1 cellular context compared by ENCODE assay signal in the genomic region with DNA sequence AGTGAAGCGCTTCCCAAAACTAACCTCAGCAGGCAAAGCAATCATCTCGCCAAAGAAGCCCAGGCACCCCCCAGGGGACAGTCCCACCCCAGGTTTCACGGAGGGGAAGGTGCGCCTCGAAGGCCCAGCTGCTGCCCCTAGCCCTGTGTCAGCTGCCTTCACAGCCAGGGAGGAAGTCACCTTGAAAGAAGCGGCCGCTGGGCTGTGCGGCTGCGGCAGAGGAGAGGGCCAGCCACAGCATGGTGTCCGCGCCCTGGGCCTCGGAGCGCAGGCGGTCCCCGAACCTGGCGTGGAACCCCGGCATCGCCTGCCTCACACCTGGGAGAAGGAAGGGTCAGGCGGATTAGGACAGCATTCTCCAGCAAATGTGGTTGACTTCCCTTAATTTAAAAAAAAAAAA.
A peak's percentile ranks its signal among the peaks of the same experiment; 100 is the strongest.
TF ChIP-seq lines count a peak whose summit lies in the region.

No MANE protein-coding gene starts in this region.

TF ChIP-seq in K562, 482 proteins besides CTCF, POLR2A, EP300 and RAD21 (continued from another document):
- TF ChIP-seq, protein P1, sequence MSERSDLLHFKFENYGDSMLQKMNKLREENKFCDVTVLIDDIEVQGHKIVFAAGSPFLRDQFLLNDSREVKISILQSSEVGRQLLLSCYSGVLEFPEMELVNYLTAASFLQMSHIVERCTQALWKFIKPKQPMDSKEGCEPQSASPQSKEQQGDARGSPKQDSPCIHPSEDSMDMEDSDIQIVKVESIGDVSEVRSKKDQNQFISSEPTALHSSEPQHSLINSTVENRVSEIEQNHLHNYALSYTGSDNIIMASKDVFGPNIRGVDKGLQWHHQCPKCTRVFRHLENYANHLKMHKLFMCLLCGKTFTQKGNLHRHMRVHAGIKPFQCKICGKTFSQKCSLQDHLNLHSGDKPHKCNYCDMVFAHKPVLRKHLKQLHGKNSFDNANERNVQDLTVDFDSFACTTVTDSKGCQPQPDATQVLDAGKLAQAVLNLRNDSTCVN (CRISPR knock-in tag; IDR thresholded peaks at IDR 0.05) = no peak
- TF ChIP-seq ARID2 (IDR thresholded peaks at IDR 0.05) (no peak), ASH1L (IDR thresholded peaks at IDR 0.05; ENCODE audit: borderline replicate concordance, low read depth, partially characterized antibody) (no peak), NUFIP1 (IDR thresholded peaks at IDR 0.05; ENCODE audit: partially characterized antibody) (no peak), RBM22 (IDR thresholded peaks at IDR 0.05; ENCODE audit: low read depth, low read length, poor library complexity, severe bottlenecking) (peak; percentile 9)
- TF ChIP-seq, protein P2, sequence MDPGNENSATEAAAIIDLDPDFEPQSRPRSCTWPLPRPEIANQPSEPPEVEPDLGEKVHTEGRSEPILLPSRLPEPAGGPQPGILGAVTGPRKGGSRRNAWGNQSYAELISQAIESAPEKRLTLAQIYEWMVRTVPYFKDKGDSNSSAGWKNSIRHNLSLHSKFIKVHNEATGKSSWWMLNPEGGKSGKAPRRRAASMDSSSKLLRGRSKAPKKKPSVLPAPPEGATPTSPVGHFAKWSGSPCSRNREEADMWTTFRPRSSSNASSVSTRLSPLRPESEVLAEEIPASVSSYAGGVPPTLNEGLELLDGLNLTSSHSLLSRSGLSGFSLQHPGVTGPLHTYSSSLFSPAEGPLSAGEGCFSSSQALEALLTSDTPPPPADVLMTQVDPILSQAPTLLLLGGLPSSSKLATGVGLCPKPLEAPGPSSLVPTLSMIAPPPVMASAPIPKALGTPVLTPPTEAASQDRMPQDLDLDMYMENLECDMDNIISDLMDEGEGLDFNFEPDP (CRISPR knock-in tag; IDR thresholded peaks at IDR 0.05) = no peak
- TF ChIP-seq, protein P3, sequence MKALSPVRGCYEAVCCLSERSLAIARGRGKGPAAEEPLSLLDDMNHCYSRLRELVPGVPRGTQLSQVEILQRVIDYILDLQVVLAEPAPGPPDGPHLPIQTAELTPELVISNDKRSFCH (CRISPR knock-in tag; IDR thresholded peaks at IDR 0.05) = no peak
- TF ChIP-seq, protein P3 (tag; IDR thresholded peaks at IDR 0.05) = no peak
